Comparison of ENCODE assay signal across 8 cellular contexts in the genomic region with DNA sequence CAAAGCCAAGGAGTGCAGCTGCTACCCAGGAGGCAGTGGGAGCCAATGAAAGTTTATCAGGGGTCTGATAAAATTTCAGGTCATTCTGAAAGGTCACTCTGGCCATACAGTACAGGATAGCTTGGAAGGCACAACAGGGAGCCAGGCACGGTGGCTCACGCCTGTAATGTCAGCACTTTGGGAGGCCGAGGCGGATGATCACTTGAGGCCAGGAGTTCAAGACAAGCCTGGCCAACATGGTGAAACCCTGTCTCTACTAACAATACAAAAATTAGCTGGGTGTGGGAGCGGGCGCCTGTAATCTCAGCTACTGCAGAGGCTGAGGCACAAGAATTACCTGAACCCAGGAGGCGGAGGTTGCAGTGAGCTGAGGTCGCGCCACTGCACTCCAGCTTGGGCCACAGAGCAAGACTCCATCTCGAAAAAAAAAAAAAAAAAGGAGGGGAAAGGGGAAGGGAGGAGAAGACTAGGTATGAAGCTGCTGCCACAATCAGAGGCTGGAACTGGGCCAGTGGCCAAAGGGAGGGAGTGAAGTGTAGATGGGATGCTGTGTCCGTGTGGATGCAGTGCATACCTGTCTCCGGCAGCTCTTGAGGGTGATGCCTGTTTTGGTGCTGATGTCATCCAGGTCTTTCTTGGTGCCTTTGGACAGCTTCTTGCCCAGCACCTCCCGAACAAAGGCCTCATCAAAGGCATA. TPM values are rescaled to one million over a fixed set of nuclear protein-coding genes. Genes with fewer than 3 reads are reported as not detected.
DNase-seq lines count a peak whose midpoint lies in the region; ATAC-seq, FAIRE-seq and TF ChIP-seq lines count a peak whose summit lies in the region.

No MANE protein-coding gene starts in this region.

- no peak for TF ChIP-seq POLR2A in right lobe of liver (IDR thresholded peaks at IDR 0.05)

- ATAC-seq in heart right ventricle = no peak
- no peak for ATAC-seq in Right ventricle myocardium superior (ENCODE audit: poor library complexity)
- ATAC-seq in right lobe of liver = no peak
- no peak for ATAC-seq in upper lobe of right lung

- TF ChIP-seq CTCF in heart right ventricle (IDR thresholded peaks at IDR 0.05) (no peak), astrocyte of the spinal cord (IDR thresholded peaks at IDR 0.05; ENCODE audit: low read depth, low read length) (no peak), right lobe of liver (IDR thresholded peaks at IDR 0.05) (no peak), upper lobe of right lung (IDR thresholded peaks at IDR 0.05) (no peak)

- peak overlapping the region in 9 of 10 donors; percentile 48 to 98 (median 77) for H3K4me3 ChIP-seq in heart right ventricle
- peak overlapping the region; percentile 65 for H3K4me3 ChIP-seq in astrocyte of the spinal cord (ENCODE audit: low read depth, low read length)
- peak overlapping the region in 2 of 3 donors; percentile 73 to 80 for H3K4me3 ChIP-seq in right lobe of liver
- peak overlapping the region; percentile 91 for H3K4me3 ChIP-seq in upper lobe of right lung

- H3K27me3 ChIP-seq in heart right ventricle (no peaks in the 10 kb centered on the region), right lobe of liver (no peaks in the 10 kb centered on the region), upper lobe of right lung (no peaks in the 10 kb centered on the region)

- 78 to 80% methylated on average over 13 of the region's 13 CpGs for WGBS in heart right ventricle, 2 donors
- WGBS in right lobe of liver (ENCODE audit: insufficient coverage, low coverage, low lambda C conversion rate, missing lambda C conversion rate) = 78% methylated on average over 9 of the region's 13 CpGs

- intact Hi-C loops in heart right ventricle (cut with DNase I) (loop anchor here in 7 of 10 donors (5.0 to 10.0 kb wide), 3 partner anchors 75 to 172 kb away; a partner anchor contains a TSS), Right ventricle myocardium superior (cut with DNase I) (loop anchor here (2.0 kb wide), 1 partner anchor 100 kb away; no protein-coding TSS in a partner anchor), right lobe of liver (cut with DNase I) (loop anchor here (10.0 kb wide), 1 partner anchor 98 kb away; no protein-coding TSS in a partner anchor), upper lobe of right lung (cut with DNase I) (no loop called here)

- peaks cover 0 to 49% (median 19%) of the 10 kb centered on the region in 9 donors for H3K36me3 ChIP-seq in heart right ventricle
- H3K36me3 ChIP-seq in right lobe of liver = peaks cover 0 to 11% (median 0%) of the 10 kb centered on the region in 4 donors
- peaks cover 38% of the 10 kb centered on the region for H3K36me3 ChIP-seq in upper lobe of right lung

- in situ Hi-C loops in astrocyte of the spinal cord (cut with HindIII; ENCODE audit: low sequenced_read_pairs) = no loop called here

- peaks cover 16 to 58% (median 45%) of the 10 kb centered on the region in 9 donors for H3K4me1 ChIP-seq in heart right ventricle
- peaks cover 0 to 32% (median 8%) of the 10 kb centered on the region in 4 donors for H3K4me1 ChIP-seq in right lobe of liver
- H3K4me1 ChIP-seq in upper lobe of right lung = peaks cover 37% of the 10 kb centered on the region

- no peak for FAIRE-seq in HTR-8/SVneo (lab: Jason Lieb, UNC)

- DNase-seq in heart right ventricle (no peak), Right ventricle myocardium superior (no peak), astrocyte of the spinal cord (ENCODE audit: low read depth, low spot score) (no peak), right lobe of liver (no peak), upper lobe of right lung (peak; percentile 65), HTR-8/SVneo (ENCODE audit: insufficient read length, low spot score) (no peak), putamen (ENCODE audit: low spot score) (no peak), HuH-7 (ENCODE audit: low spot score) (no peak)

- H3K27ac ChIP-seq in heart right ventricle (peak overlapping the region in 9 of 10 donors; percentile 91 to 100 (median 98)), right lobe of liver (peak overlapping the region in 1 of 3 donors; percentile 88), upper lobe of right lung (peak overlapping the region; percentile 96)

- H3K9me3 ChIP-seq in heart right ventricle (no peaks in the 10 kb centered on the region), right lobe of liver (no peaks in the 10 kb centered on the region), upper lobe of right lung (no peaks in the 10 kb centered on the region)

RNA-seq across cellular contexts. Expression of a gene that starts 1.1 kb away (rescaled TPM):
- total RNA-seq in heart right ventricle = 10 to 100 TPM; 46.3 to 63.2 (median 49.9) TPM
- 10 to 100 TPM; 44.0 to 88.4 TPM for polyA plus RNA-seq in heart right ventricle
- total RNA-seq in Right ventricle myocardium superior = 37.7 TPM
- total RNA-seq in right lobe of liver = 10 to 100 TPM; 19.4 to 66.1 (median 23.3) TPM
- 35.5 TPM for total RNA-seq in upper lobe of right lung

RNA-seq across cellular contexts. Expression of a gene that starts 3.3 kb away (rescaled TPM):
- total RNA-seq in heart right ventricle (10 to 100 TPM; 22.1 to 48.9 (median 34.4) TPM), Right ventricle myocardium superior (27.9 TPM), right lobe of liver (10 to 100 TPM in 2 of 6 experiments, 1 to 10 TPM in 4; 4.9 to 19.2 (median 6.6) TPM), upper lobe of right lung (36.4 TPM)
- polyA plus RNA-seq in heart right ventricle = 10 to 100 TPM; 66.3 to 69.4 TPM

RNA-seq across cellular contexts. Expression of a gene that starts 7.5 kb away (rescaled TPM):
- total RNA-seq in heart right ventricle (1 to 10 TPM in 2 of 10 donors, under 1 TPM in 7, not detected in 1; 0.20 to 7.9 (median 0.55) TPM), Right ventricle myocardium superior (0.73 TPM), right lobe of liver (1 to 10 TPM in 3 of 6 experiments, under 1 TPM in 3; 0.49 to 1.3 (median 1.0) TPM), upper lobe of right lung (17.2 TPM)
- polyA plus RNA-seq in heart right ventricle = under 1 TPM; 0.17 to 0.88 TPM

RNA-seq across cellular contexts. Expression of a gene that starts 13.0 kb away (rescaled TPM):
- total RNA-seq in heart right ventricle (1 to 10 TPM in 6 of 10 donors, under 1 TPM in 2, not detected in 2; 0.31 to 8.1 (median 2.6) TPM), Right ventricle myocardium superior (0.70 TPM), right lobe of liver (1 to 10 TPM in 1 of 6 experiments, under 1 TPM in 3, not detected in 2; 0.35 to 1.2 (median 0.89) TPM), upper lobe of right lung (3.9 TPM)
- 10 to 100 TPM in 1 of 2 donors, 1 to 10 TPM in 1; 2.0 to 32.8 TPM for polyA plus RNA-seq in heart right ventricle

RNA-seq across cellular contexts. Expression of a gene that starts 14.6 kb away (rescaled TPM):
- total RNA-seq in heart right ventricle (100 to 1,000 TPM in 3 of 10 donors, 10 to 100 TPM in 7; 79.4 to 112 (median 89.6) TPM), Right ventricle myocardium superior (80.0 TPM), right lobe of liver (10 to 100 TPM in 1 of 6 experiments, 1 to 10 TPM in 5; 5.1 to 13.9 (median 7.8) TPM), upper lobe of right lung (62.0 TPM)
- 100 to 1,000 TPM in 1 of 2 donors, 10 to 100 TPM in 1; 54.8 to 133 TPM for polyA plus RNA-seq in heart right ventricle
